Comparison of ENCODE assay signal across 8 cellular contexts in the genomic region with DNA sequence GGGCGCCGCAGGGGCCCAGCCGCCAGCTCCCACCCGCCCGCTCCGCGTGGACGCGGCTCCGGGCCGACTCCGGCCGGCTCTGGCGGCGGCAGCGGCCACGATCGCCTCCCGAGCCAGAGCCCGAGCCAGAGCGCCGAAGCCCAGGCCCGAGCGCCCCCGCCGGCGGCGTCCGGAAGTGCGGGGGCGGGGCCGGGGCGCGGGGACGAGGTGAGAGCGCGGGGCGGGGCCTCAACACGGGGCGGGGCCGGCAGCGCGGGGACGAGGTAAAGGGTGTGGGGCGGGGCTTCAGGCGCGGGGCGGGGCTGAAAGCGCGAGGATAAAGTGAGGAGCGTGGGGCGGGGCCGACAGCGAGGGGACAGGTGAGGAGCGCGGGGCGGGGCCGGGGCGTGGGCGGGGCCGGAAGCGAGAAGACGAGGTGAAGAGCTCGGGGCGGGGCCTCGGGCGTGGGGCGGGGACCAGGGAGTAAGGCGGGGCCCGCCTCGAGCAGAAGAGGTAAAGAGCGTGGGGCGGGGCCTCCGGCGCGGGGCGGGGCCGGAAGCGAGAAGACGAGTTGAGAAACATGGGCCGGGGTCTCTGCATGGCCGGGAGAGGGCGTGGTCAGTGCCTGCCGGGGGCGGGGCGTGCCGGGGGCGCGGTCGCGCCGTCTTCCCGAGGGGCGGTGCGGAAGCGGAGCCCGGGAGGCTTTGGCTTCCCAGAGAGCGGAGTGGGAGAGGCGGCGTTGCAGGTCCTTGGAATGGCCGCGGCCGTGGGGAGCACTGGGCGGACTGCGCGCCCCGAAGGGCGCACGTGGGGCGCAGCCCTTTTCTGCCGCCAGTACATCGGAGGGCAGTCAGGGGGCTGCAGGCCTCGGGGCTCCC. TPM values are rescaled to one million over a fixed set of nuclear protein-coding genes. Genes with fewer than 3 reads are reported as not detected.
DNase-seq lines count a peak whose midpoint lies in the region; ATAC-seq and TF ChIP-seq lines count a peak whose summit lies in the region.

A gene with protein sequence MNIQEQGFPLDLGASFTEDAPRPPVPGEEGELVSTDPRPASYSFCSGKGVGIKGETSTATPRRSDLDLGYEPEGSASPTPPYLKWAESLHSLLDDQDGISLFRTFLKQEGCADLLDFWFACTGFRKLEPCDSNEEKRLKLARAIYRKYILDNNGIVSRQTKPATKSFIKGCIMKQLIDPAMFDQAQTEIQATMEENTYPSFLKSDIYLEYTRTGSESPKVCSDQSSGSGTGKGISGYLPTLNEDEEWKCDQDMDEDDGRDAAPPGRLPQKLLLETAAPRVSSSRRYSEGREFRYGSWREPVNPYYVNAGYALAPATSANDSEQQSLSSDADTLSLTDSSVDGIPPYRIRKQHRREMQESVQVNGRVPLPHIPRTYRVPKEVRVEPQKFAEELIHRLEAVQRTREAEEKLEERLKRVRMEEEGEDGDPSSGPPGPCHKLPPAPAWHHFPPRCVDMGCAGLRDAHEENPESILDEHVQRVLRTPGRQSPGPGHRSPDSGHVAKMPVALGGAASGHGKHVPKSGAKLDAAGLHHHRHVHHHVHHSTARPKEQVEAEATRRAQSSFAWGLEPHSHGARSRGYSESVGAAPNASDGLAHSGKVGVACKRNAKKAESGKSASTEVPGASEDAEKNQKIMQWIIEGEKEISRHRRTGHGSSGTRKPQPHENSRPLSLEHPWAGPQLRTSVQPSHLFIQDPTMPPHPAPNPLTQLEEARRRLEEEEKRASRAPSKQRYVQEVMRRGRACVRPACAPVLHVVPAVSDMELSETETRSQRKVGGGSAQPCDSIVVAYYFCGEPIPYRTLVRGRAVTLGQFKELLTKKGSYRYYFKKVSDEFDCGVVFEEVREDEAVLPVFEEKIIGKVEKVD (minus strand): TSS at position 177 of the 857 bp plus-strand sequence. CDS start 5,698 bp downstream, outside the sequence.

- peak within 1 kb of the TSS; percentile 57 for H3K27ac ChIP-seq in CD8-positive, alpha-beta memory T cell (ENCODE audit: low read depth, low read length)
- H3K27ac ChIP-seq in HUES6 (ENCODE audit: low read depth, low read length) (0 out of 2 replicates have a peak within 1 kb of the TSS, but pooled peaks have one; percentile 24), mesendoderm (ENCODE audit: low read depth, low read length) (no peak within 1 kb of the TSS)

- H3K18ac ChIP-seq in mesendoderm (ENCODE audit: low read length): peak within 1 kb of the TSS; percentile 60

- H3K4me3 ChIP-seq in CD8-positive, alpha-beta memory T cell (ENCODE audit: low read length): peak within 1 kb of the TSS; percentile 59
- peak within 1 kb of the TSS; percentile 76 for H3K4me3 ChIP-seq in HUES6 (ENCODE audit: low read depth, low read length)
- peak within 1 kb of the TSS; percentile 74 for H3K4me3 ChIP-seq in NT2/D1 (ENCODE audit: insufficient read length, low read depth)
- H3K4me3 ChIP-seq in endocrine pancreas (ENCODE audit: control insufficient read depth, insufficient read depth, low read length): no peak within 1 kb of the TSS
- H3K4me3 ChIP-seq in mesendoderm (ENCODE audit: low read length): peak within 1 kb of the TSS; percentile 70

- POLR2A ChIA-PET in CD8-positive, alpha-beta memory T cell (lab: Charles Lee): interaction anchor here (1.0 to 2.0 kb wide), 6 partner anchors 13 to 118 kb away, joined by 3 to 13 read pairs (median 5); a partner anchor contains a TSS

- H3K4me2 ChIP-seq in mesendoderm (ENCODE audit: low read length): peak within 1 kb of the TSS; percentile 64

- H3K4ac ChIP-seq in mesendoderm (ENCODE audit: low read depth, low read length): peak within 1 kb of the TSS; percentile 72

- H3K27me3 ChIP-seq in CD8-positive, alpha-beta memory T cell (ENCODE audit: insufficient read depth, low read length, poor library complexity, severe bottlenecking): no peaks in the 10 kb centered on the region
- H3K27me3 ChIP-seq in HUES6 (ENCODE audit: control insufficient read depth, insufficient read depth, low read length) (no peaks in the 10 kb centered on the region), NT2/D1 (ENCODE audit: insufficient read depth, insufficient read length) (peaks cover 7% of the 10 kb centered on the region), endocrine pancreas (ENCODE audit: control insufficient read depth, insufficient read depth, low read length) (no peaks in the 10 kb centered on the region), mesendoderm (ENCODE audit: insufficient read depth, low read length, poor library complexity) (no peaks in the 10 kb centered on the region)

- no peaks in the 10 kb centered on the region for H3K36me3 ChIP-seq in CD8-positive, alpha-beta memory T cell (ENCODE audit: insufficient read depth, low read length)
- H3K36me3 ChIP-seq in HUES6 (ENCODE audit: control insufficient read depth, insufficient read depth, low read length) (peaks cover 8% of the 10 kb centered on the region; the same call in 1 of the 2 replicates), NT2/D1 (ENCODE audit: insufficient read depth, insufficient read length, low read length) (peaks cover 25% of the 10 kb centered on the region), endocrine pancreas (ENCODE audit: control insufficient read depth, insufficient read depth, low read length) (no peaks in the 10 kb centered on the region), mesendoderm (ENCODE audit: control insufficient read depth, insufficient read depth, low read length) (peaks cover 5% of the 10 kb centered on the region)

- no peak within 1 kb of the TSS for H2BK120ac ChIP-seq in mesendoderm (ENCODE audit: low read depth, low read length)

- H3K36me3 Mint-ChIP-seq in CD8-positive, alpha-beta memory T cell: peaks cover 0 to 19% (median 4%) of the 10 kb centered on the region in 3 donors
- H3K36me3 Mint-ChIP-seq in activated CD8-positive, alpha-beta memory T cell treated with anti-CD3 and anti-CD28 coated beads, Interleukin-2, amount 10 ng/mL, durations not matched to agents 7 days and 5 days: peaks cover 7% of the 10 kb centered on the region

- H3K9me3 Mint-ChIP-seq in CD8-positive, alpha-beta memory T cell: no peaks in the 10 kb centered on the region
- H3K9me3 Mint-ChIP-seq in activated CD8-positive, alpha-beta memory T cell treated with anti-CD3 and anti-CD28 coated beads, Interleukin-2, amount 10 ng/mL, durations not matched to agents 7 days and 5 days (ENCODE audit: low read depth): no peaks in the 10 kb centered on the region

- H3K4me1 ChIP-seq in CD8-positive, alpha-beta memory T cell (ENCODE audit: insufficient read depth, low read length): peaks cover 69% of the 10 kb centered on the region
- peaks cover 4% of the 10 kb centered on the region; the same call in 1 of the 2 replicates for H3K4me1 ChIP-seq in HUES6 (ENCODE audit: control insufficient read depth, insufficient read depth, low read length)
- peaks cover 11% of the 10 kb centered on the region for H3K4me1 ChIP-seq in NT2/D1 (ENCODE audit: insufficient read depth, insufficient read length)
- no peaks in the 10 kb centered on the region for H3K4me1 ChIP-seq in endocrine pancreas (ENCODE audit: control insufficient read depth, insufficient read depth, low read length)
- H3K4me1 ChIP-seq in mesendoderm (ENCODE audit: control insufficient read depth, low read depth, low read length): no peaks in the 10 kb centered on the region

- no peak within 1 kb of the TSS for H3K23ac ChIP-seq in mesendoderm (ENCODE audit: low read length)

- no peak within 1 kb of the TSS for H2BK5ac ChIP-seq in mesendoderm (ENCODE audit: low read length)

- H4K8ac ChIP-seq in mesendoderm (ENCODE audit: low read depth, low read length): no peak within 1 kb of the TSS

- H3K79me2 ChIP-seq in mesendoderm (ENCODE audit: control insufficient read depth, insufficient read depth, low read length): peaks cover 32% of the 10 kb centered on the region

- no CpG with 5 or more reads among the region's 113 CpGs for WGBS in mesendoderm (ENCODE audit: extremely low coverage, insufficient coverage, low lambda C conversion rate)

- DNase-seq in CD8-positive, alpha-beta memory T cell: peak; percentile 98 to 100 (median 100)
- DNase-seq in GM20000 (ENCODE audit: low spot score) (peak; percentile 99), NT2/D1 (ENCODE audit: low read depth, low spot score) (peak; percentile 97), mesendoderm (peak; percentile 99)
- DNase-seq in activated CD8-positive, alpha-beta memory T cell treated with anti-CD3 and anti-CD28 coated beads, Interleukin-2, amount 10 ng/mL, durations not matched to agents 7 days and 5 days: peak; percentile 100
- peak; percentile 100 for DNase-seq in stimulated activated CD8-positive, alpha-beta memory T cell treated with anti-CD3 and anti-CD28 coated beads, Interleukin-12 subunit alpha, Interleukin-12 subunit beta, amount 100 ng/mL, for 4 hours (ENCODE audit: low read depth)

- H3K27ac Mint-ChIP-seq in CD8-positive, alpha-beta memory T cell: peak within 1 kb of the TSS; percentile 80 to 94 (median 93)
- H3K27ac Mint-ChIP-seq in activated CD8-positive, alpha-beta memory T cell treated with anti-CD3 and anti-CD28 coated beads, Interleukin-2, amount 10 ng/mL, durations not matched to agents 7 days and 5 days: peak within 1 kb of the TSS; percentile 77

- H3K56ac ChIP-seq in mesendoderm (ENCODE audit: low read length): peak within 1 kb of the TSS; percentile 92

- no peaks in the 10 kb centered on the region for H3K27me3 Mint-ChIP-seq in CD8-positive, alpha-beta memory T cell
- H3K27me3 Mint-ChIP-seq in activated CD8-positive, alpha-beta memory T cell treated with anti-CD3 and anti-CD28 coated beads, Interleukin-2, amount 10 ng/mL, durations not matched to agents 7 days and 5 days: no peaks in the 10 kb centered on the region

- peak within 1 kb of the TSS; percentile 81 for H3K9ac ChIP-seq in HUES6 (ENCODE audit: low read length)
- peak within 1 kb of the TSS; percentile 86 for H3K9ac ChIP-seq in NT2/D1 (ENCODE audit: insufficient read length, low read depth)
- peak within 1 kb of the TSS; percentile 51 for H3K9ac ChIP-seq in endocrine pancreas (ENCODE audit: control insufficient read depth, insufficient read depth, low read length)
- H3K9ac ChIP-seq in mesendoderm (ENCODE audit: low read length): peak within 1 kb of the TSS; percentile 83

- no peak within 1 kb of the TSS for H2BK15ac ChIP-seq in mesendoderm (replicated peaks; ENCODE audit: low read depth)

- peaks cover 16% of the 10 kb centered on the region for H3K79me1 ChIP-seq in mesendoderm (ENCODE audit: low read length)

- H3K4me3 Mint-ChIP-seq in CD8-positive, alpha-beta memory T cell: peak within 1 kb of the TSS; percentile 87 to 98 (median 90)
- H3K4me3 Mint-ChIP-seq in activated CD8-positive, alpha-beta memory T cell treated with anti-CD3 and anti-CD28 coated beads, Interleukin-2, amount 10 ng/mL, durations not matched to agents 7 days and 5 days: peak within 1 kb of the TSS; percentile 79

- H4K5ac ChIP-seq in mesendoderm (ENCODE audit: low read length): no peak within 1 kb of the TSS

- no peaks in the 10 kb centered on the region for H3K9me3 ChIP-seq in CD8-positive, alpha-beta memory T cell (ENCODE audit: low read length)
- no peaks in the 10 kb centered on the region for H3K9me3 ChIP-seq in HUES6 (ENCODE audit: control insufficient read depth, insufficient read depth, low read depth, low read length)
- no peaks in the 10 kb centered on the region for H3K9me3 ChIP-seq in NT2/D1 (ENCODE audit: insufficient read depth, low read length)
- H3K9me3 ChIP-seq in endocrine pancreas (ENCODE audit: control insufficient read depth, low read length): no peaks in the 10 kb centered on the region

- no peak within 1 kb of the TSS for H2AK5ac ChIP-seq in mesendoderm (ENCODE audit: low read length)

- ATAC-seq in activated CD8-positive, alpha-beta memory T cell treated with anti-CD3 and anti-CD28 coated beads, Interleukin-2, amount 10 ng/mL, durations not matched to agents 7 days and 5 days: peak; percentile 83

- peak; percentile 28 for TF ChIP-seq CTCF in GM20000 (IDR thresholded peaks at IDR 0.05; ENCODE audit: extremely low read depth, missing control alignments)

- H3K4me1 Mint-ChIP-seq in CD8-positive, alpha-beta memory T cell: peaks cover 43 to 68% (median 57%) of the 10 kb centered on the region in 3 donors
- H3K4me1 Mint-ChIP-seq in activated CD8-positive, alpha-beta memory T cell treated with anti-CD3 and anti-CD28 coated beads, Interleukin-2, amount 10 ng/mL, durations not matched to agents 7 days and 5 days: peaks cover 42% of the 10 kb centered on the region

- CTCF ChIA-PET in CD8-positive, alpha-beta memory T cell (lab: Charles Lee): interaction anchor here (0.5 to 1.0 kb wide), 4 partner anchors 16 to 124 kb away, joined by 3 to 4 read pairs (median 4); a partner anchor contains a TSS
- CTCF ChIA-PET in activated CD8-positive, alpha-beta memory T cell treated with anti-CD3 and anti-CD28 coated beads, Interleukin-2, amount 10 ng/mL, durations not matched to agents 7 days and 5 days (lab: Charles Lee): interaction anchor here (1.2 to 2.8 kb wide), 6 partner anchors 10 to 246 kb away, joined by 3 to 11 read pairs (median 5); a partner anchor contains a TSS

RNA-seq across cellular contexts. Expression of the gene that starts here (rescaled TPM):
- total RNA-seq in CD8-positive, alpha-beta memory T cell: 10 to 100 TPM; 24.7 to 26.3 TPM
- polyA plus RNA-seq in CD8-positive, alpha-beta memory T cell: 6.9 TPM
- total RNA-seq in activated CD8-positive, alpha-beta memory T cell treated with anti-CD3 and anti-CD28 coated beads, Interleukin-2, amount 10 ng/mL, durations not matched to agents 7 days and 5 days: 10 to 100 TPM; 22.3 to 25.7 TPM
- polyA plus RNA-seq in mesendoderm (2013, experiment 1 of 2): 25.3 TPM
- 25.6 TPM for polyA plus RNA-seq in mesendoderm (2013, experiment 2 of 2)
